ENCODE assay signal across 25 cellular contexts in the genomic region with DNA sequence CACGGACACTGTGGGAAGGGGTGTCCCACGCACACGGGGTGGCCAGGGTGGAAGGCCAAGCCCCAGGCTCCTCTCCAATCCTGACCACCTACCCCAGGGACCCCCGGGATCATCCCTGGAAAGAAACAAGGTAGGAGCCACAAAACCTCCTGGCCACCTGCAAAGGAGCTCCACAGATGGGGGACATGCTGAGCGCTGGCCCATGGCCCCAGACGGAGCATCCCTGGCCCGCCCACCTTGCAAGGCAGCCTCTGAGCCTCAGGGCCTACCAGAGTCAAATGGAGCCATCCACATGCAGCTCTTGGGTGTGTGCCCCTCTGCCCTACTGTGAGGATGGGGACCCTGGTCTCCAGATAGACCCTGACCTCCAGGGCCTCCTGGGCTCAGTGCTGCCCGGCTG.
"Had no signal": no experiment of that assay in that cellular context is flagged by ENCODE, and none has a peak within 500 bp of the region (broad histone marks: within the 10 kb centered on the region; RNA-seq: fewer than 3 reads in every experiment).

No MANE protein-coding gene starts in this region.

- H3K9me3 Mint-ChIP-seq: activated B cell treated with CpG ODN at 0.5 μM for 24 hours; activated naive CD8-positive, alpha-beta T cell treated with anti-CD3 and anti-CD28 coated beads for 36 hours; nephron; T-helper 2 cell treated with Interferon-gamma antibody and Interleukin-4, amounts not matched to agents 5 μg/mL and 100 μg/mL, for 36 hours had no signal

- H3K9me3 ChIP-seq: adrenal gland, body of pancreas, colonic mucosa, heart left ventricle, mucosa of descending colon, spleen had no signal

- H3K4me1 Mint-ChIP-seq: activated B cell treated with CpG ODN at 0.5 μM for 24 hours; activated naive CD8-positive, alpha-beta T cell treated with anti-CD3 and anti-CD28 coated beads for 36 hours had no signal

- H3K4me3 ChIP-seq: adrenal gland, body of pancreas, colonic mucosa, mucosa of descending colon, spleen had no signal

- H3K4me3 Mint-ChIP-seq: activated B cell treated with CpG ODN at 0.5 μM for 24 hours; activated naive CD8-positive, alpha-beta T cell treated with anti-CD3 and anti-CD28 coated beads for 36 hours; nephron; T-helper 2 cell treated with Interferon-gamma antibody and Interleukin-4, amounts not matched to agents 5 μg/mL and 100 μg/mL, for 36 hours had no signal

- H3K27ac ChIP-seq: body of pancreas had no signal

- H3K27me3 ChIP-seq: adrenal gland, body of pancreas, colonic mucosa, heart left ventricle, spleen had no signal

- H3K4me1 ChIP-seq: adrenal gland, body of pancreas had no signal

- DNase-seq: activated B cell treated with CpG ODN at 0.5 μM for 24 hours; activated CD4-positive, alpha-beta T cell treated with anti-CD3 and anti-CD28 coated beads for 4 hours; activated CD4-positive, alpha-beta T cell treated with anti-CD3 and anti-CD28 coated beads, Interleukin-2, amount 50 U/mL, for 4 hours; activated effector memory CD4-positive, alpha-beta T cell treated with Interleukin-2 at 50 U/mL for 16 hours; activated naive CD4-positive, alpha-beta T cell treated with Interleukin-2 at 50 U/mL for 16 hours; activated naive CD8-positive, alpha-beta T cell treated with anti-CD3 and anti-CD28 coated beads for 36 hours; adrenal gland; aorta; body of pancreas; cerebellar nuclear complex; colonic mucosa; effector memory CD4-positive, alpha-beta T cell; erythroblast; foreskin fibroblast; kidney glomerular epithelial cell; mucosa of descending colon; spleen; stimulated activated CD4-positive, alpha-beta T cell treated with anti-CD3 and anti-CD28 coated beads, Interleukin-2, amount 100 ng/mL, for 48 hours; stimulated activated naive CD8-positive, alpha-beta T cell treated with anti-CD3 and anti-CD28 coated beads, Interleukin-15, Interleukin-2, amounts not matched to agents 100 U/mL and 50 U/mL, for 24 hours; substantia nigra; T-helper 1 cell had no signal

- H3K27ac Mint-ChIP-seq: activated B cell treated with CpG ODN at 0.5 μM for 24 hours; activated naive CD8-positive, alpha-beta T cell treated with anti-CD3 and anti-CD28 coated beads for 36 hours; nephron; T-helper 2 cell treated with Interferon-gamma antibody and Interleukin-4, amounts not matched to agents 5 μg/mL and 100 μg/mL, for 36 hours had no signal

- H3K27me3 Mint-ChIP-seq: activated B cell treated with CpG ODN at 0.5 μM for 24 hours; activated naive CD8-positive, alpha-beta T cell treated with anti-CD3 and anti-CD28 coated beads for 36 hours had no signal

- ATAC-seq: body of pancreas; heart left ventricle; left lobe of liver; mucosa of descending colon; stimulated activated naive CD8-positive, alpha-beta T cell treated with anti-CD3 and anti-CD28 coated beads, Interleukin-15, Interleukin-2, amounts not matched to agents 100 U/mL and 50 U/mL, for 24 hours had no signal
